Comparison of ENCODE assay signal across 16 cellular contexts in genomic region chr22:49349181-49349835, GRCh38.
A peak's percentile ranks its signal among the peaks of the same experiment; 100 is the strongest.
DNase-seq lines count a peak whose midpoint lies in the region; ATAC-seq and TF ChIP-seq lines count a peak whose summit lies in the region.
"Had no signal": no experiment of that assay in that cellular context is flagged by ENCODE, and none has a peak within 500 bp of the region (broad histone marks: within the 10 kb centered on the region; RNA-seq: fewer than 3 reads in every experiment).

No MANE protein-coding gene starts in this region.

- intact Hi-C loops in lower lobe of right lung (cut with DNase I), result no loop called here
- intact Hi-C loops in spleen (cut with DNase I; ENCODE audit: low total_unique reads), result no loop called here
- intact Hi-C loops in naive thymus-derived CD4-positive, alpha-beta T cell (cut with micrococcal nuclease), result no loop called here

- H3K9me3 ChIP-seq in lower lobe of right lung (no peaks in the 10 kb centered on the region), spleen (no peaks in the 10 kb centered on the region)
- no peaks in the 10 kb centered on the region for H3K9me3 ChIP-seq in naive thymus-derived CD4-positive, alpha-beta T cell (ENCODE audit: control insufficient read depth in 2 of 3, low read length in 3 of 3)
- H3K9me3 ChIP-seq: Peyer's patch had no signal

- no peak for TF ChIP-seq POLR2A in spleen (IDR thresholded peaks at IDR 0.05)

- H3K36me3 ChIP-seq in lower lobe of right lung (no peaks in the 10 kb centered on the region), spleen (no peaks in the 10 kb centered on the region)
- H3K36me3 ChIP-seq in naive thymus-derived CD4-positive, alpha-beta T cell (ENCODE audit: control insufficient read depth in 2 of 3, insufficient read depth in 3 of 3, low read length in 3 of 3), result no peaks in the 10 kb centered on the region
- H3K36me3 ChIP-seq: Peyer's patch had no signal

- no peak overlapping the region for H3K4me3 Mint-ChIP-seq in WTC11
- no peak overlapping the region for H3K4me3 Mint-ChIP-seq in naive thymus-derived CD4-positive, alpha-beta T cell
- H3K4me3 Mint-ChIP-seq: CD8-positive, alpha-beta T cell; IgD-negative memory B cell had no signal

- no peak overlapping the region for H3K27ac ChIP-seq in lower lobe of right lung
- peak overlapping the region in 2 of 8 donors; percentile 12 to 17 for H3K27ac ChIP-seq in spleen
- no peak overlapping the region for H3K27ac ChIP-seq in naive thymus-derived CD4-positive, alpha-beta T cell (ENCODE audit: low read depth, low read length)
- H3K27ac ChIP-seq: Peyer's patch had no signal

- no peak overlapping the region for H3K27ac Mint-ChIP-seq in WTC11
- no peak overlapping the region for H3K27ac Mint-ChIP-seq in naive thymus-derived CD4-positive, alpha-beta T cell
- H3K27ac Mint-ChIP-seq: CD8-positive, alpha-beta T cell; IgD-negative memory B cell had no signal

- POLR2A ChIA-PET in WTC11 (lab: Charles Lee), result no interaction called here
- POLR2A ChIA-PET in naive thymus-derived CD4-positive, alpha-beta T cell (lab: Charles Lee), result no interaction called here

- ATAC-seq in WTC11 (no peak), lower lobe of right lung (no peak), GM21423 (IDR thresholded peaks at IDR 0.05; ENCODE audit: unreplicated experiment) (no peak), GM19455 (IDR thresholded peaks at IDR 0.05; ENCODE audit: unreplicated experiment) (no peak)
- ATAC-seq in naive thymus-derived CD4-positive, alpha-beta T cell, result no peak
- ATAC-seq: CD8-positive, alpha-beta T cell; SK-N-SH treated with all-trans-retinoic acid at 6 μM for 48 hours had no signal

- H3K9me3 Mint-ChIP-seq in WTC11, result peaks cover 3% of the 10 kb centered on the region; the same call in 1 of the 2 replicates
- peaks cover 0 to 2% (median 0%) of the 10 kb centered on the region in 11 donors for H3K9me3 Mint-ChIP-seq in naive thymus-derived CD4-positive, alpha-beta T cell
- H3K9me3 Mint-ChIP-seq: CD8-positive, alpha-beta T cell; IgD-negative memory B cell had no signal

- peaks cover 4% of the 10 kb centered on the region; the same call in 1 of the 2 replicates for H3K4me1 Mint-ChIP-seq in WTC11
- H3K4me1 Mint-ChIP-seq in naive thymus-derived CD4-positive, alpha-beta T cell, result peaks cover 0 to 3% (median 0%) of the 10 kb centered on the region in 7 donors

- TF ChIP-seq CTCF in WTC11 (IDR thresholded peaks at IDR 0.05) (no peak), lower lobe of right lung (IDR thresholded peaks at IDR 0.05) (no peak), spleen (IDR thresholded peaks at IDR 0.05 in 8 of 11, conservative IDR thresholded peaks at IDR 0.05 in 3 of 11) (no peak)

- no peaks in the 10 kb centered on the region for H3K4me1 ChIP-seq in lower lobe of right lung
- H3K4me1 ChIP-seq in spleen, result peaks cover 0 to 37% (median 11%) of the 10 kb centered on the region in 6 donors
- H3K4me1 ChIP-seq in naive thymus-derived CD4-positive, alpha-beta T cell (ENCODE audit: control insufficient read depth in 2 of 2, insufficient read depth in 2 of 2, low read length in 2 of 2), result no peaks in the 10 kb centered on the region
- H3K4me1 ChIP-seq: Peyer's patch had no signal

- H3K27me3 ChIP-seq in lower lobe of right lung (ENCODE audit: low read depth) (peaks cover 28% of the 10 kb centered on the region), spleen (replicated peaks in 1 of 7) (peaks cover 0 to 62% (median 0%) of the 10 kb centered on the region in 7 donors)
- no peaks in the 10 kb centered on the region for H3K27me3 ChIP-seq in naive thymus-derived CD4-positive, alpha-beta T cell (ENCODE audit: control insufficient read depth in 2 of 2, insufficient read depth in 2 of 2, low read length in 2 of 2)
- H3K27me3 ChIP-seq: Peyer's patch had no signal

- CTCF ChIA-PET in WTC11 (lab: Charles Lee), result no interaction called here
- CTCF ChIA-PET in naive thymus-derived CD4-positive, alpha-beta T cell (lab: Charles Lee), result no interaction called here

- DNase-seq in G401 (ENCODE audit: low spot score), result peak; percentile 69
- DNase-seq in WTC11 (ENCODE audit: low spot score), result peak; percentile 3
- DNase-seq in lower lobe of right lung, result peak; percentile 28
- peak; percentile 58 for DNase-seq in spleen
- no peak for DNase-seq in naive thymus-derived CD4-positive, alpha-beta T cell
- DNase-seq: C1 segment of cervical spinal cord; CD8-positive, alpha-beta T cell; DND-41; NCI-H1694; NCI-H2081; NK-92 treated with Interleukin-12 subunit alpha and Interleukin-12 subunit beta, amount 100 ng/mL, for 24 hours had no signal

- no peak overlapping the region for H3K4me3 ChIP-seq in lower lobe of right lung
- H3K4me3 ChIP-seq in spleen, result no peak overlapping the region
- no peak overlapping the region for H3K4me3 ChIP-seq in naive thymus-derived CD4-positive, alpha-beta T cell (ENCODE audit: low read length)
- H3K4me3 ChIP-seq: Peyer's patch had no signal

- in situ Hi-C loops in G401 (cut with HindIII; ENCODE audit: low sequenced_read_pairs), result no loop called here

- H3K36me3 Mint-ChIP-seq in WTC11, result no peaks in the 10 kb centered on the region
- H3K36me3 Mint-ChIP-seq in naive thymus-derived CD4-positive, alpha-beta T cell, result no peaks in the 10 kb centered on the region
- H3K36me3 Mint-ChIP-seq: CD8-positive, alpha-beta T cell; IgD-negative memory B cell had no signal

- 66 to 87% (median 81%) methylated on average over 17 to 18 of the region's 18 CpGs for WGBS in spleen, 5 donors

- no peaks in the 10 kb centered on the region for H3K27me3 Mint-ChIP-seq in WTC11 (ENCODE audit: low read depth)
- peaks cover 4 to 33% (median 28%) of the 10 kb centered on the region in 5 donors for H3K27me3 Mint-ChIP-seq in naive thymus-derived CD4-positive, alpha-beta T cell

TF ChIP-seq in WTC11, 78 proteins besides CTCF, POLR2A, EP300 and RAD21:
- no peak for TF ChIP-seq FOXJ3 (CRISPR knock-in tag; IDR thresholded peaks at IDR 0.05; ENCODE audit: borderline replicate concordance)
- TF ChIP-seq MXD4 (CRISPR knock-in tag; IDR thresholded peaks at IDR 0.05; ENCODE audit: borderline replicate concordance), result no peak
- TF ChIP-seq ZSCAN18 (CRISPR knock-in tag; IDR thresholded peaks at IDR 0.05), result no peak
- TF ChIP-seq PRRX2 (CRISPR knock-in tag; IDR thresholded peaks at IDR 0.05), result no peak
- TF ChIP-seq E2F5 (CRISPR knock-in tag; IDR thresholded peaks at IDR 0.05), result no peak
- no peak for TF ChIP-seq ZNF263 (CRISPR knock-in tag; IDR thresholded peaks at IDR 0.05; ENCODE audit: low read depth)

Comparison
In these comparisons a context has a peak if more than half of its experiments do, and no peak if none do; other contexts are left out.
1. DNase-seq: peak in G401 (single experiment), WTC11 (single experiment), lower lobe of right lung (single experiment) and spleen (single experiment); none in naive thymus-derived CD4-positive, alpha-beta T cell (0 of 9).